In the genomic region with DNA sequence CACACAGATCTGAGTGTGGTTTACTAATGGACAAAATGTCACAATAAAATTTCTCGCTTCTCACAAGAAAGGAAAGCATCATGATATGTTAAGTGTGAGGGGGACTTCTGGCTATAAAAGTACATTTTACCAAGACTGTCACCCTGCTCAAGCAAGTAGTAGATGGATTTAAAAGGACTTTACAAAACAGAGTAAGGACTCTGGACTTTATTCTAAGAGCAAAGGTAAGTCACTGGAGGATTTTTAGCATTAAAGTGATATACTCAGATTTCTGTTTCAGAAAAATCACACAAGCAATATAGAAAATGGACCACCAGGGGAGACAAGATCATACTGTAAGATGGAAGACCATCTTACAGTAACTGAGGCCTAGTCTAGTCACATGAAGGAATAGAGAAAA, we compare ENCODE assay signal across 25 cellular contexts.
"Had no signal": no experiment of that assay in that cellular context is flagged by ENCODE, and none has a peak within 500 bp of the region (broad histone marks: within the 10 kb centered on the region; RNA-seq: fewer than 3 reads in every experiment).

No MANE protein-coding gene starts in this region.

- H3K27me3 ChIP-seq: neural progenitor cell, neutrophil, ovary, right atrium auricular region, spleen, suprapubic skin, tibial artery, upper lobe of right lung, uterus had no signal

- H3K4me3 ChIP-seq: lower lobe of right lung, neural progenitor cell, ovary, right atrium auricular region, skin epidermis, spleen, suprapubic skin, thoracic aorta, tibial artery, upper lobe of right lung, uterus had no signal

- H3K27ac ChIP-seq: lower lobe of right lung, neural progenitor cell, neutrophil, ovary, right atrium auricular region, skin epidermis, spleen, suprapubic skin, thoracic aorta, tibial artery, upper lobe of right lung, uterus had no signal

- H3K4me1 ChIP-seq: lower lobe of right lung, right atrium auricular region, spleen, suprapubic skin, tibial artery, uterus had no signal

- H3K36me3 ChIP-seq: lower lobe of right lung, neural progenitor cell, neutrophil, ovary, right atrium auricular region, spleen, suprapubic skin, thoracic aorta, tibial artery, upper lobe of right lung, uterus had no signal

- H3K9me3 ChIP-seq: lower lobe of right lung, neutrophil, ovary, right atrium auricular region, spleen, suprapubic skin, thoracic aorta, tibial artery, upper lobe of right lung, uterus had no signal

- DNase-seq: hypothalamus; immature natural killer cell; left ventricle myocardium superior; lower lobe of right lung; mesendoderm; naive B cell; natural killer cell; nephron progenitor cell; occipital lobe; ovary; spleen; stimulated activated CD4-positive, alpha-beta T cell treated with anti-CD3 and anti-CD28 coated beads, Interleukin-4, amount 100 ng/mL, for 24 hours; stimulated activated naive CD4-positive, alpha-beta T cell; tibial artery; trophoblast cell; upper lobe of right lung; uterus had no signal

- ATAC-seq: left ventricle myocardium superior; lower lobe of right lung; natural killer cell; sciatic nerve; stimulated activated effector memory CD8-positive, alpha-beta T cell treated with anti-CD3 and anti-CD28 coated beads, Interleukin-12 subunit alpha, Interleukin-12 subunit beta, amount 100 ng/mL, for 72 hours; upper lobe of right lung had no signal
